ENCODE assay signal across 19 cellular contexts in the genomic region with DNA sequence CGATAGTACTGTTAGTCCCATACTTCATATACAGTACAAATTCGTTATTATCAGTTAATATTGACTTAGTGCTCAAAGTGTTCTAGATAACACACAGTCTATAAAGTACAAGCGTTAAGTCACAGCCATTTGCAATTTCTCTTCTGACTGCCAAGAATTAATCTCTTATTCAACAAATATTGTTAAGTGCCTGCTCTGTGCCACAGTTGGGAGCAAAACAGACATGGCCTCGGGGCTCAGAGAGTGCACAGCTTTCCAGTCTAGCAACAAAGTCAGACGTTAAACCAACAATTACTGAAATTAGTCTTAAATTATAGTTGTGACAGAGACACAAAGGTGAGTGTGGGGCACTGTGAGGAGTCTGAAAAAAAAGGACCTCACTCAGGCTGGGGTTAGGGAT.
"Had no signal": no experiment of that assay in that cellular context is flagged by ENCODE, and none has a peak within 500 bp of the region (broad histone marks: within the 10 kb centered on the region; RNA-seq: fewer than 3 reads in every experiment).

No MANE protein-coding gene starts in this region.

- H3K27ac ChIP-seq: epithelial cell of prostate, esophagus muscularis mucosa, gastrocnemius medialis, left ventricle myocardium inferior, lower lobe of right lung, sigmoid colon, skin epidermis, thoracic aorta, transverse colon had no signal

- H3K27me3 ChIP-seq: esophagus muscularis mucosa, gastrocnemius medialis, sigmoid colon, transverse colon had no signal

- FAIRE-seq: keratinocyte had no signal

- H3K36me3 ChIP-seq: esophagus muscularis mucosa, gastrocnemius medialis, left ventricle myocardium inferior, lower lobe of right lung, sigmoid colon, thoracic aorta, transverse colon had no signal

- ATAC-seq: gastrocnemius medialis; left cardiac atrium; lower lobe of right lung; natural killer cell; stimulated activated naive B cell treated with anti-CD40 and anti-IgM and Interleukin-4, amounts not matched to agents 10 μg/mL and 1 μg/mL and 100 μg/mL, for 72 hours; stimulated activated naive CD8-positive, alpha-beta T cell treated with anti-CD3 and anti-CD28 coated beads, Interleukin-15, amount 100 ng/mL, for 72 hours had no signal

- H3K4me1 ChIP-seq: gastrocnemius medialis, left ventricle myocardium inferior, lower lobe of right lung, transverse colon had no signal

- H3K4me3 ChIP-seq: esophagus muscularis mucosa, gastrocnemius medialis, left ventricle myocardium inferior, lower lobe of right lung, sigmoid colon, skin epidermis, thoracic aorta, transverse colon had no signal

- H3K9me3 ChIP-seq: esophagus muscularis mucosa, gastrocnemius medialis, left ventricle myocardium inferior, lower lobe of right lung, sigmoid colon, thoracic aorta, transverse colon had no signal

- DNase-seq: effector memory CD4-positive, alpha-beta T cell; gastrocnemius medialis; left cardiac atrium; left ventricle myocardium inferior; lower lobe of right lung; natural killer cell; posterior cingulate gyrus; sigmoid colon; stimulated activated CD4-positive, alpha-beta T cell treated with anti-CD3 and anti-CD28 coated beads, Interleukin-2, amount 100 ng/mL, for 24 hours; stimulated activated CD4-positive, alpha-beta T cell treated with anti-CD3 and anti-CD28 coated beads, Interleukin-4, amount 100 ng/mL, for 4 hours; stimulated activated naive B cell treated with anti-CD40 and anti-IgM and Interleukin-4, amounts not matched to agents 10 μg/mL and 1 μg/mL and 100 μg/mL, for 72 hours; stimulated activated naive CD8-positive, alpha-beta T cell treated with anti-CD3 and anti-CD28 coated beads, Interleukin-15, amount 100 ng/mL, for 72 hours; substantia nigra; transverse colon had no signal
